Comparison of ENCODE assay signal across 10 cellular contexts in the genomic region with DNA sequence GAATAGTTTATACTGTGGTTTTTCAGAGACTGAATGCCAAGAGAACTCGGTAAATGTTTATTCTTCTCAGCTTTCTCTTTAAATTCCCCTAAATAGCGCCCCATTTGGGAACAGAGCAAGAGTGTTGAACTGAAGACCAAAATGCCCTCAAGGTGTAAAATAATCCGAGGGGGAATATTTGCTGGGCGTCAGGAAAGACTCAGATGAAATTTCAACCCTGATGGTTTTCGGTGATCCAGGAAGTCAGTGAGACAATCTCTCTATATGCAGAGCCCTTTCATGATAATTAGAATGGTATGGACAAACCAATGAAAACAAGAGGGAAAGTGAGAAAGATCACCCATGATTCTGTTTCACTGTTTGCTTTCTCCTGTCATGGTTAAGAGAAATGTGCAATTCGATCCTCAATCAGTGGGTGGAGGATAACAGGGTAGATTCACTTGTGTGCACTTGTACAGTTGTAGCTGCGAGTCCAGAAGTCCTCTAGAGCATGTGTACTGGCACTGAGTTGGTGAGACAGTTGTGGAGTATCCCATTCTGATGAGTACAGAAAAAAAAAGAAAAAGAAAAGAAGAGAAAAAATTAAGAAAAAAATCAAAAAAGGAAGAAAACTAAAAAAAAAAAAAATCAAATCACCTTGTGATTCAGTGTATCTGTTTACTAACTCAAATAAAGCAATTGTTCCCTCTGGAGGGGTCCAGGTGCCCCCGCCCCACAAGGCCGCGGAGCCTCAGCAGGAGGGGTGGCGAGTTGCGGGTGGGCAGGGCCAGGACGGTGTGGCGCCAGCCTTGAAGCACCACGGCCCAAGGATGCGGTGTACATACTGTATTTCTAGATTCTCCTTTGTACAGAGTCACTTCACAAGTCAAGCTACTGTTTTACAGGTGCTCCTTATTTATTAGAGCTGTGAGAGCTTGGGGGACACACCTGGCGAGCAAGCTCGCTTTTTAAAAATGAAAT.
DNase-seq lines count a peak whose midpoint lies in the region; ATAC-seq and TF ChIP-seq lines count a peak whose summit lies in the region.
"Had no signal": no experiment of that assay in that cellular context is flagged by ENCODE, and none has a peak within 500 bp of the region (broad histone marks: within the 10 kb centered on the region; RNA-seq: fewer than 3 reads in every experiment).

No MANE protein-coding gene starts in this region.

- peak overlapping the region; percentile 13 for H3K27ac Mint-ChIP-seq in mesothelial cell of epicardium

- peak; percentile 13 for DNase-seq in ELR (ENCODE audit: low read depth)
- peak; percentile 32 for DNase-seq in NCI-H1092 (lab: John Stamatoyannopoulos, UW)
- DNase-seq in SHP77 (lab: John Stamatoyannopoulos, UW) = peak; percentile 51 to 54
- DNase-seq in mesothelial cell of epicardium (ENCODE audit: low spot score in 2 of 2, unreplicated experiment in 2 of 2) = no peak
- no peak for DNase-seq in medulla oblongata (ENCODE audit: extremely low spot score)
- no peak for DNase-seq in activated T-cell treated with anti-CD3 and anti-CD28 coated beads for 4 hours
- DNase-seq: dorsolateral prefrontal cortex; stimulated activated naive CD8-positive, alpha-beta T cell treated with anti-CD3 and anti-CD28 coated beads, Interleukin-15, Interleukin-2, amounts not matched to agents 100 U/mL and 50 U/mL, for 24 hours had no signal

- H3K36me3 Mint-ChIP-seq in mesothelial cell of epicardium = no peaks in the 10 kb centered on the region

- H3K4me1 Mint-ChIP-seq in mesothelial cell of epicardium = peaks cover 34% of the 10 kb centered on the region

- H3K4me3 Mint-ChIP-seq in mesothelial cell of epicardium = no peak overlapping the region

- no peaks in the 10 kb centered on the region for H3K9me3 Mint-ChIP-seq in mesothelial cell of epicardium

- no peak for TF ChIP-seq CTCF in mesothelial cell of epicardium (IDR thresholded peaks at IDR 0.05; ENCODE audit: unreplicated experiment)

- no peaks in the 10 kb centered on the region for H3K27me3 Mint-ChIP-seq in mesothelial cell of epicardium (ENCODE audit: low read depth)

- ATAC-seq in GM21367 (IDR thresholded peaks at IDR 0.05; ENCODE audit: unreplicated experiment) (no peak), HG02840 (IDR thresholded peaks at IDR 0.05; ENCODE audit: low FRiP score, unreplicated experiment) (no peak)

Comparison
In these comparisons a context has a peak if more than half of its experiments do, and no peak if none do; other contexts are left out.
1. DNase-seq: peak in ELR (single experiment), NCI-H1092 (single experiment) and SHP77 (2 of 2); none in mesothelial cell of epicardium (0 of 2), medulla oblongata (single experiment) and activated T-cell treated with anti-CD3 and anti-CD28 coated beads for 4 hours (single experiment).